In genomic region chr21:17930102-17930501, GRCh38 we compare ENCODE assay signal across 19 cellular contexts.
"Had no signal": no experiment of that assay in that cellular context is flagged by ENCODE, and none has a peak within 500 bp of the region (broad histone marks: within the 10 kb centered on the region; RNA-seq: fewer than 3 reads in every experiment).

No MANE protein-coding gene starts in this region.

- H3K27ac Mint-ChIP-seq: activated T-cell treated with anti-CD3 and anti-CD28 coated beads, Interleukin-2, amount 50 U/mL, for 72 hours; memory B cell; natural killer cell treated with Interleukin-12 subunit alpha and Interleukin-12 subunit beta and Interleukin-15 and Interleukin-18, amount 100 ng/mL, for 72 hours had no signal

- H3K4me1 ChIP-seq: colonic mucosa, upper lobe of right lung had no signal

- H3K27ac ChIP-seq: brain microvascular endothelial cell, colonic mucosa, thoracic aorta, upper lobe of right lung, VCaP had no signal

- ATAC-seq: activated T-cell treated with anti-CD3 and anti-CD28 coated beads, Interleukin-2, amount 50 U/mL, for 72 hours; left ventricle myocardium superior; sciatic nerve; upper lobe of right lung had no signal

- H3K36me3 Mint-ChIP-seq: memory B cell; natural killer cell treated with Interleukin-12 subunit alpha and Interleukin-12 subunit beta and Interleukin-15 and Interleukin-18, amount 100 ng/mL, for 72 hours had no signal

- H3K36me3 ChIP-seq: brain microvascular endothelial cell, colonic mucosa, thoracic aorta, upper lobe of right lung had no signal

- H3K4me3 ChIP-seq: colonic mucosa, smooth muscle cell, thoracic aorta, upper lobe of right lung had no signal

- H3K9me3 Mint-ChIP-seq: activated T-cell treated with anti-CD3 and anti-CD28 coated beads, Interleukin-2, amount 50 U/mL, for 72 hours; central memory CD8-positive, alpha-beta T cell; memory B cell; natural killer cell treated with Interleukin-12 subunit alpha and Interleukin-12 subunit beta and Interleukin-15 and Interleukin-18, amount 100 ng/mL, for 72 hours had no signal

- H3K4me3 Mint-ChIP-seq: activated T-cell treated with anti-CD3 and anti-CD28 coated beads, Interleukin-2, amount 50 U/mL, for 72 hours; natural killer cell treated with Interleukin-12 subunit alpha and Interleukin-12 subunit beta and Interleukin-15 and Interleukin-18, amount 100 ng/mL, for 72 hours had no signal

- H3K27me3 ChIP-seq: brain microvascular endothelial cell, colonic mucosa, upper lobe of right lung had no signal

- DNase-seq: activated CD4-positive, CD25-positive, alpha-beta regulatory T cell treated with anti-CD3 and anti-CD28 coated beads, Interleukin-2, amount 50 U/mL, for 72 hours; activated effector memory CD4-positive, alpha-beta T cell treated with anti-CD3 and anti-CD28 coated beads, Interleukin-2, amount 50 U/mL, for 16 hours; activated naive CD4-positive, alpha-beta T cell treated with anti-CD3 and anti-CD28 coated beads, Interleukin-2, amount 50 U/mL, for 16 hours; activated T-cell treated with anti-CD3 and anti-CD28 coated beads, Interleukin-2, amount 50 U/mL, for 72 hours; aorta; brain microvascular endothelial cell; colonic mucosa; head of caudate nucleus; left ventricle myocardium superior; nucleus accumbens; stimulated activated CD4-positive, alpha-beta T cell treated with anti-CD3 and anti-CD28 coated beads, Interleukin-4, amount 100 ng/mL, for 1 hour; upper lobe of right lung had no signal

- H3K27me3 Mint-ChIP-seq: natural killer cell treated with Interleukin-12 subunit alpha and Interleukin-12 subunit beta and Interleukin-15 and Interleukin-18, amount 100 ng/mL, for 72 hours had no signal

- H3K9me3 ChIP-seq: colonic mucosa, thoracic aorta, upper lobe of right lung had no signal

- H3K4me2 ChIP-seq: smooth muscle cell had no signal
